Comparison of ENCODE assay signal across 1 cellular context in the genomic region with DNA sequence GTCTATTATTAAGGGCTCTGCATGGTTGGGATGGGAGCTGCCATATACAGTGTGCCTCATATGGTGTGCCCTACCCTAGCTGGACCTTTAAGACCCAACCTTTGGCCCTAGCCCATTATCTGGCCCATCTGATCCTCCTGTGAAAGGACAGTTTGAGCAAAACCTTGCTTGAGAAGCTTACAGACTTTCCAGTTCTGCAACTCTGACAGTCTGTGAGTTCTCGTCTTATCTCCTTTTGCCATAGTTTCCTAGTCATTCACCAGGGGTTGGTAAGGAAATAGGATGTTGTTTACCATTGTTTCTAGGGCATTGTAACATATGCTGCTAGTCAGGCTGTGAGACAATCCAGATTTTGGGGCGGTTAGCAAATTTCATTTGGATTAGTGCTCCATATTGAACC.
TF ChIP-seq lines count a peak whose summit lies in the region.

No MANE protein-coding gene starts in this region.

TF ChIP-seq in HepG2, 621 proteins besides CTCF, POLR2A, EP300 and RAD21 (continued from another document):
- TF ChIP-seq, protein P1, sequence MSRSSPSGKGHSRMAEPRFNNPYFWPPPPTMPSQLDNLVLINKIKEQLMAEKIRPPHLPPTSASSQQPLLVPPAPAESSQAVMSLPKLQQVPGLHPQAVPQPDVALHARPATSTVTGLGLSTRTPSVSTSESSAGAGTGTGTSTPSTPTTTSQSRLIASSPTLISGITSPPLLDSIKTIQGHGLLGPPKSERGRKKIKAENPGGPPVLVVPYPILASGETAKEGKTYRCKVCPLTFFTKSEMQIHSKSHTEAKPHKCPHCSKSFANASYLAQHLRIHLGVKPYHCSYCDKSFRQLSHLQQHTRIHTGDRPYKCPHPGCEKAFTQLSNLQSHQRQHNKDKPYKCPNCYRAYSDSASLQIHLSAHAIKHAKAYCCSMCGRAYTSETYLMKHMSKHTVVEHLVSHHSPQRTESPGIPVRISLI (CRISPR knock-in tag; IDR thresholded peaks at IDR 0.05; ENCODE audit: borderline replicate concordance): no peak
- no peak for TF ChIP-seq RELA (CRISPR knock-in tag; IDR thresholded peaks at IDR 0.05)
TF ChIP-seq in HepG2: peak in this region for 0.
